Comparison of ENCODE assay signal across 19 cellular contexts in the genomic region with DNA sequence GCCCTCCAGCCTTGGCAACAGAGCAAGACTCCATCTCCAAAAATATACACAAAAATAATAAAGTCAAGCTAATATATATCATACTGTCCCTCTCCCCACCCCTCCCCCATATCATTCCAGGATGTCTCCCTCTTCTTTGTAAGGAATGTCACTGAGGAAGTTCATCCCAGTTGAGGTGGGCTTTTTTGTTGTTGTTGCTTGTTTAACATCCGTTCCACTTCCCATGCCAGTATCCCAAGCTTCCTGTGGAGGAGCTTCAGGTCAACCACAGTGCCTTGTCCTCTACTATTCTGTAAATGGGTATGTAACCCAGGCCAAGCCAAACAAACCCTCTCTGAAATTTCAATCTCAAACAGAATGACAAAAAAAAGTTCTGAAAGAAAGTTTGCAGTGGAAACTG.
"Had no signal": no experiment of that assay in that cellular context is flagged by ENCODE, and none has a peak within 500 bp of the region (broad histone marks: within the 10 kb centered on the region; RNA-seq: fewer than 3 reads in every experiment).

No MANE protein-coding gene starts in this region.

- H3K9me3 ChIP-seq: gastroesophageal sphincter, left ventricle myocardium inferior, neutrophil, sigmoid colon, suprapubic skin, tibial artery, upper lobe of left lung, uterus had no signal

- H3K4me1 ChIP-seq: gastroesophageal sphincter, left ventricle myocardium inferior, sigmoid colon, tibial artery, uterus had no signal

- FAIRE-seq: kidney had no signal

- H3K4me3 Mint-ChIP-seq: dendritic cell treated with granulocyte-macrophage colony-stimulating factor and Interleukin-4, amounts not matched to agents 40 ng/mL and 50 ng/mL, for 4 days; naive thymus-derived CD4-positive, alpha-beta T cell had no signal

- H3K27me3 ChIP-seq: gastroesophageal sphincter, neutrophil, sigmoid colon, suprapubic skin, upper lobe of left lung, uterus had no signal

- H3K27me3 Mint-ChIP-seq: naive thymus-derived CD4-positive, alpha-beta T cell had no signal

- H3K9me3 Mint-ChIP-seq: dendritic cell treated with granulocyte-macrophage colony-stimulating factor and Interleukin-4, amounts not matched to agents 40 ng/mL and 50 ng/mL, for 4 days; naive thymus-derived CD4-positive, alpha-beta T cell had no signal

- H3K36me3 ChIP-seq: gastroesophageal sphincter, left ventricle myocardium inferior, neutrophil, sigmoid colon, suprapubic skin, tibial artery, upper lobe of left lung, uterus had no signal

- H3K36me3 Mint-ChIP-seq: naive thymus-derived CD4-positive, alpha-beta T cell had no signal

- DNase-seq: glutamatergic neuron; kidney; left cardiac atrium; left ventricle myocardium inferior; mammary epithelial cell; naive thymus-derived CD4-positive, alpha-beta T cell; posterior cingulate gyrus; stimulated activated CD4-positive, alpha-beta T cell treated with anti-CD3 and anti-CD28 coated beads, Interleukin-2, amount 100 ng/mL, for 24 hours; stimulated activated naive CD4-positive, alpha-beta T cell; upper lobe of left lung; uterus had no signal

- H3K27ac Mint-ChIP-seq: dendritic cell treated with granulocyte-macrophage colony-stimulating factor and Interleukin-4, amounts not matched to agents 40 ng/mL and 50 ng/mL, for 4 days; naive thymus-derived CD4-positive, alpha-beta T cell had no signal

- ATAC-seq: esophagus mucosa; gastroesophageal sphincter; left cardiac atrium; naive thymus-derived CD4-positive, alpha-beta T cell had no signal

- H3K4me3 ChIP-seq: gastroesophageal sphincter, left ventricle myocardium inferior, sigmoid colon, skin epidermis, suprapubic skin, tibial artery, upper lobe of left lung, uterus had no signal

- H3K27ac ChIP-seq: gastroesophageal sphincter, left ventricle myocardium inferior, neutrophil, sigmoid colon, skin epidermis, suprapubic skin, tibial artery, upper lobe of left lung, uterus had no signal
